8 cellular contexts compared by ENCODE assay signal in the genomic region with DNA sequence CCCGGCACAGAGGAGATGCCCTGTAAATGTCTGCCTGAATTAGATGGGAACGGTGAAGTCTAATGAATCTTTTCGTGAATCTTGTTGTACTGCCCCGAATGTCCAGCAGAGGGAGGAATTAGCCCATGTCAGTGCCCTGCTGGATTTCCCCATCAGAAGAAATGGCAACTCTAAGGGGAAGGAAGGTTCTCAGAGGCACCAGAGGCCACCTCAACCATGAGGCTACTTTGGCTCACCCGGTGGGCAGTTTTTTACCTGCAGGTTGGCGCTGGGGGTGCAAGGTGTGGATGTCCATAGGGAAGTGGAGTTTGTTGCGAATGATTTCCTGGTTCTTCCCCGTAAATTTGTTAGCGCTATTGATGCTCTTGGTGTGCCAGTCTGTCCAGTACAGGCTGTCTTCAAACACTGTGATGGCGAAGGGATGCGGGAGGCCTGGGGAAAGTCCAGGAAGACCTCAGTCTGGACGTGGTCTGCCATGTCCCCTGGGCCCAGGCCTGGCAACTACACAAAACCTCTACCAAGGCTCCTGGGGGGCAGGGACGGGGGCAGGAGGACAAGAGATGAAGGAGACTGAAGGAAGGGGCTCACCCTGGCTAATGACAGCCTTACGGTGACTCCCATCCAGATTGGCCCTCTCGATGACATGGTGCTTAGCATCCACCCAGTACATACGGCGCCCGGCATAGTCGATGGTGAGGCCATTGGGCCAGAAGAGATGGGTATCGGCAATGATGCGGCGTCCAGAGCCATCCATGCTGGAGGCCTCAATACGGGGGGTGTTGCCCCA. TPM values are rescaled to one million over a fixed set of nuclear protein-coding genes. Genes with fewer than 3 reads are reported as not detected.
DNase-seq lines count a peak whose midpoint lies in the region; ATAC-seq, FAIRE-seq and TF ChIP-seq lines count a peak whose summit lies in the region.

No MANE protein-coding gene starts in this region.

- peaks cover 13 to 53% of the 10 kb centered on the region in 2 experiments for H3K36me3 ChIP-seq in HepG2 (replicated peaks in 1 of 2; ENCODE audit: control insufficient read depth in 1 of 2, insufficient read depth in 2 of 2, low read length in 2 of 2)

- no peak overlapping the region for H2AFZ ChIP-seq in HepG2 (ENCODE audit: low read length)

- H3K27me3 Mint-ChIP-seq in Calu3 (ENCODE audit: unreplicated experiment), result peaks cover 14% of the 10 kb centered on the region

- TF ChIP-seq POLR2A in HepG2 (IDR thresholded peaks at IDR 0.05; ENCODE audit: insufficient read depth in 1 of 2, low read depth in 2 of 2, low read length in 2 of 2), result no peak

- in situ Hi-C loops in HepG2 (cut with HindIII; ENCODE audit: extremely low pct_ligation_motif_present, low pct_unique_long_range_greater_than_20kb), result loop anchor here (5.0 kb wide), 1 partner anchor 272 kb away; no protein-coding TSS in a partner anchor

- no peaks in the 10 kb centered on the region for H3K4me1 ChIP-seq in HepG2 (ENCODE audit: insufficient read depth, low read length)

- TF ChIP-seq EP300 in HepG2 (IDR thresholded peaks at IDR 0.05; ENCODE audit: low read depth in 2 of 2, low read length in 2 of 2) (no peak), HepG2 (CRISPR knock-in tag; IDR thresholded peaks at IDR 0.05; ENCODE audit: borderline replicate concordance) (no peak)

- no peak overlapping the region for H3K27ac Mint-ChIP-seq in Calu3 (ENCODE audit: unreplicated experiment)

- 72% methylated on average over 21 of the region's 23 CpGs for WGBS in HepG2 (ENCODE audit: low lambda C conversion rate)

- no peaks in the 10 kb centered on the region for H3K9me3 ChIP-seq in HepG2 (ENCODE audit: low read length)

- TF ChIP-seq RAD21 in HepG2 (CRISPR knock-in tag; IDR thresholded peaks at IDR 0.05), result peak; percentile 81

- CTCF ChIA-PET in Calu3 (lab: Charles Lee), result no interaction called here
- CTCF ChIA-PET in HepG2 (lab: Yijun Ruan, JAX; ENCODE audit: low intra/inter-chr PET ratio, low total read pairs), result interaction anchor here (1.2 to 3.4 kb wide), 5 partner anchors 30 to 466 kb away, joined by 3 to 57 read pairs (median 8); no protein-coding TSS in a partner anchor

- intact Hi-C loops in Calu3 (cut with micrococcal nuclease; ENCODE audit: unreplicated experiment) (loop anchor here (1.0 kb wide), 2 partner anchors 263 to 271 kb away; no protein-coding TSS in a partner anchor), HepG2 (cut with micrococcal nuclease; ENCODE audit: unreplicated experiment) (loop anchor here (1.0 to 2.0 kb wide), 3 partner anchors 27 to 271 kb away; no protein-coding TSS in a partner anchor)

- no peak overlapping the region for H3K9ac ChIP-seq in HepG2 (ENCODE audit: insufficient read depth, low read depth, low read length)

- DNase-seq in Calu3, result peak; percentile 74
- peak; percentile 46 for DNase-seq in NCI-H345 treated with DMSO at 0.1 percent for 48 hours (lab: John Stamatoyannopoulos, UW; ENCODE audit: unreplicated experiment)
- DNase-seq in activated CD4-positive, CD25-positive, alpha-beta regulatory T cell treated with anti-CD3 and anti-CD28 coated beads, Interleukin-2, amount 50 U/mL, for 72 hours, result peak; percentile 70
- DNase-seq in cerebellum (ENCODE audit: low spot score), result peak; percentile 85
- DNase-seq in HepG2 (ENCODE audit: low spot score), result peak; percentile 65
- DNase-seq in stimulated activated CD4-positive, alpha-beta T cell treated with anti-CD3 and anti-CD28 coated beads, TNF-alpha, amount 100 ng/mL, for 1 hour (ENCODE audit: low read depth in 3 of 3, low spot score in 1 of 3), result peak; percentile 40 to 50 (median 44)

- no peaks in the 10 kb centered on the region for H4K20me1 ChIP-seq in HepG2 (ENCODE audit: insufficient read depth, low read length)

- POLR2A ChIA-PET in HepG2 (lab: Yijun Ruan, JAX), result no interaction called here

- H3K4me1 Mint-ChIP-seq in Calu3 (ENCODE audit: low read depth, unreplicated experiment), result no peaks in the 10 kb centered on the region

- TF ChIP-seq CTCF in Calu3 (IDR thresholded peaks at IDR 0.05; ENCODE audit: unreplicated experiment) (peak; percentile 74), HepG2 (CRISPR knock-in tag; IDR thresholded peaks at IDR 0.05) (peak; percentile 86)

- H3K4me3 Mint-ChIP-seq in Calu3 (ENCODE audit: low read depth, unreplicated experiment), result no peak overlapping the region

- H3K27me3 ChIP-seq in HepG2 (ENCODE audit: control insufficient read depth in 1 of 2, insufficient read depth in 2 of 2, low read length in 2 of 2), result no peaks in the 10 kb centered on the region

- ATAC-seq in HG02571 (IDR thresholded peaks at IDR 0.05; ENCODE audit: unreplicated experiment) (peak; percentile 48), HepG2 (peak; percentile 88), GM18519 (IDR thresholded peaks at IDR 0.05; ENCODE audit: low FRiP score, unreplicated experiment) (no peak)

- BruUV-seq in Calu3 (replicated peaks; lab: Mats Ljungman, UMichigan) (no TSS peak), HepG2 (replicated peaks; lab: Mats Ljungman, UMichigan) (no TSS peak)

- no peaks in the 10 kb centered on the region for H3K79me2 ChIP-seq in HepG2 (ENCODE audit: insufficient read depth, low read length)

- H3K9me3 Mint-ChIP-seq in Calu3 (ENCODE audit: low read depth, unreplicated experiment), result no peaks in the 10 kb centered on the region

- H3K4me3 ChIP-seq in HepG2 (replicated peaks in 1 of 3; ENCODE audit: insufficient read depth in 1 of 3, low read depth in 2 of 3, low read length in 3 of 3), result no peak overlapping the region

- peak; percentile 90 for FAIRE-seq in HepG2 (lab: Jason Lieb, UNC)

- no peaks in the 10 kb centered on the region for H3K36me3 Mint-ChIP-seq in Calu3 (ENCODE audit: insufficient read depth, unreplicated experiment)

- no peak overlapping the region for H3K27ac ChIP-seq in HepG2 (ENCODE audit: extremely low read length, insufficient read depth, low read length)

- H3K4me2 ChIP-seq in HepG2 (ENCODE audit: low read depth, low read length), result no peak overlapping the region

RNA-seq across cellular contexts. Expression of a gene that starts 28.5 kb away (rescaled TPM):
- total RNA-seq in Calu3 (2022) (0.80 and 1.3 TPM in 2 replicates), cerebellum (21.2 TPM), HepG2 (2016; rRNA removed; fragmentation: Illumina TruSeq; extraction: Trizol) (6.8 and 13.3 TPM in 2 replicates)
- total RNA-seq in HepG2 (2016; cell fraction: cytosol; rRNA removed; fragmentation: Illumina TruSeq; extraction: Trizol; ENCODE audit: low read depth), result 1.8 TPM in 2 replicates
- total RNA-seq in HepG2 (2016; cell fraction: insoluble cytoplasmic fraction; rRNA removed; fragmentation: Illumina TruSeq; extraction: Trizol), result 4.9 and 11.8 TPM in 2 replicates
- 4.6 and 6.2 TPM in 2 replicates for total RNA-seq in HepG2 (2016; cell fraction: membrane; rRNA removed; fragmentation: Illumina TruSeq; extraction: Trizol)
- total RNA-seq in HepG2 (2016; cell fraction: nucleus; rRNA removed; fragmentation: Illumina TruSeq; extraction: Trizol), result 21.3 and 24.5 TPM in 2 replicates
- 4.7 and 4.8 TPM in 2 replicates for polyA plus RNA-seq in HepG2 (2011; rRNA removed)
- 3.8 and 4.1 TPM in 2 replicates for polyA plus RNA-seq in HepG2 (2011; cell fraction: cytosol; rRNA removed)
- 23.6 and 25.6 TPM in 2 replicates for polyA plus RNA-seq in HepG2 (2011; cell fraction: nucleus; rRNA removed)
- polyA plus RNA-seq in HepG2 (2012), result 8.8 and 9.0 TPM in 2 replicates
- polyA plus RNA-seq in HepG2 (2016; cell fraction: cytosol; fragmentation: Illumina TruSeq; extraction: Trizol; ENCODE audit: low read depth), result 1.1 and 1.4 TPM in 2 replicates
- polyA plus RNA-seq in HepG2 (2016; cell fraction: insoluble cytoplasmic fraction; fragmentation: Illumina TruSeq; extraction: Trizol; ENCODE audit: low read depth), result 5.5 and 6.7 TPM in 2 replicates
- polyA plus RNA-seq in HepG2 (2016; cell fraction: membrane; fragmentation: Illumina TruSeq; extraction: Trizol; ENCODE audit: low read depth), result 2.8 and 3.3 TPM in 2 replicates
- 45.4 and 47.6 TPM in 2 replicates for polyA plus RNA-seq in HepG2 (2016; cell fraction: nucleus; fragmentation: Illumina TruSeq; extraction: Trizol; ENCODE audit: insufficient read depth, low read depth)
- polyA minus RNA-seq in HepG2 (2011; rRNA and poly(A)+ RNA removed; ENCODE audit: low replicate concordance), result 12.7 and 19.5 TPM in 2 replicates
- polyA minus RNA-seq in HepG2 (2011; cell fraction: cytosol; rRNA and poly(A)+ RNA removed), result 4.9 and 7.0 TPM in 2 replicates
- 14.5 and 15.7 TPM in 2 replicates for polyA minus RNA-seq in HepG2 (2011; cell fraction: nucleus; rRNA and poly(A)+ RNA removed)

RNA-seq across cellular contexts. Expression of a gene that starts 43.8 kb away (rescaled TPM):
- total RNA-seq in Calu3 (2022) (124 and 140 TPM in 2 replicates), cerebellum (134 TPM), HepG2 (2016; rRNA removed; fragmentation: Illumina TruSeq; extraction: Trizol) (103 and 220 TPM in 2 replicates)
- 17.7 and 27.7 TPM in 2 replicates for total RNA-seq in HepG2 (2016; cell fraction: cytosol; rRNA removed; fragmentation: Illumina TruSeq; extraction: Trizol; ENCODE audit: low read depth)
- total RNA-seq in HepG2 (2016; cell fraction: insoluble cytoplasmic fraction; rRNA removed; fragmentation: Illumina TruSeq; extraction: Trizol), result 96.4 and 197 TPM in 2 replicates
- total RNA-seq in HepG2 (2016; cell fraction: membrane; rRNA removed; fragmentation: Illumina TruSeq; extraction: Trizol), result 23.9 and 25.7 TPM in 2 replicates
- 105 and 113 TPM in 2 replicates for total RNA-seq in HepG2 (2016; cell fraction: nucleus; rRNA removed; fragmentation: Illumina TruSeq; extraction: Trizol)
- 62.2 and 79.2 TPM in 2 replicates for polyA plus RNA-seq in HepG2 (2011; rRNA removed)
- 29.6 and 40.2 TPM in 2 replicates for polyA plus RNA-seq in HepG2 (2011; cell fraction: cytosol; rRNA removed)
- 22.5 and 23.1 TPM in 2 replicates for polyA plus RNA-seq in HepG2 (2011; cell fraction: nucleus; rRNA removed)
- polyA plus RNA-seq in HepG2 (2012), result 48.6 and 67.9 TPM in 2 replicates
- 4.5 and 4.6 TPM in 2 replicates for polyA plus RNA-seq in HepG2 (2016; cell fraction: cytosol; fragmentation: Illumina TruSeq; extraction: Trizol; ENCODE audit: low read depth)
- 103 and 105 TPM in 2 replicates for polyA plus RNA-seq in HepG2 (2016; cell fraction: insoluble cytoplasmic fraction; fragmentation: Illumina TruSeq; extraction: Trizol; ENCODE audit: low read depth)
- 5.9 and 6.6 TPM in 2 replicates for polyA plus RNA-seq in HepG2 (2016; cell fraction: membrane; fragmentation: Illumina TruSeq; extraction: Trizol; ENCODE audit: low read depth)
- polyA plus RNA-seq in HepG2 (2016; cell fraction: nucleus; fragmentation: Illumina TruSeq; extraction: Trizol; ENCODE audit: insufficient read depth, low read depth), result 57.7 and 71.8 TPM in 2 replicates
- polyA minus RNA-seq in HepG2 (2011; rRNA and poly(A)+ RNA removed; ENCODE audit: low replicate concordance), result 75.1 and 214 TPM in 2 replicates
- 77.4 and 93.6 TPM in 2 replicates for polyA minus RNA-seq in HepG2 (2011; cell fraction: cytosol; rRNA and poly(A)+ RNA removed)
- 70.8 and 97.8 TPM in 2 replicates for polyA minus RNA-seq in HepG2 (2011; cell fraction: nucleus; rRNA and poly(A)+ RNA removed)

RNA-seq across cellular contexts. Expression of a gene that starts 46.7 kb away (rescaled TPM):
- total RNA-seq in Calu3 (2022) (23.2 and 24.3 TPM in 2 replicates), cerebellum (63.5 TPM), HepG2 (2016; rRNA removed; fragmentation: Illumina TruSeq; extraction: Trizol) (14.6 and 15.7 TPM in 2 replicates)
- 5.2 and 5.5 TPM in 2 replicates for total RNA-seq in HepG2 (2016; cell fraction: cytosol; rRNA removed; fragmentation: Illumina TruSeq; extraction: Trizol; ENCODE audit: low read depth)
- total RNA-seq in HepG2 (2016; cell fraction: insoluble cytoplasmic fraction; rRNA removed; fragmentation: Illumina TruSeq; extraction: Trizol), result 11.2 and 14.1 TPM in 2 replicates
- total RNA-seq in HepG2 (2016; cell fraction: membrane; rRNA removed; fragmentation: Illumina TruSeq; extraction: Trizol), result 7.4 and 7.8 TPM in 2 replicates
- total RNA-seq in HepG2 (2016; cell fraction: nucleus; rRNA removed; fragmentation: Illumina TruSeq; extraction: Trizol), result 12.5 and 15.2 TPM in 2 replicates
- 10.7 and 12.3 TPM in 2 replicates for polyA plus RNA-seq in HepG2 (2011; rRNA removed)
- polyA plus RNA-seq in HepG2 (2011; cell fraction: cytosol; rRNA removed), result 12.3 and 15.1 TPM in 2 replicates
- polyA plus RNA-seq in HepG2 (2011; cell fraction: nucleus; rRNA removed), result 16.0 and 16.2 TPM in 2 replicates
- 11.8 TPM in 2 replicates for polyA plus RNA-seq in HepG2 (2012)
- 4.2 and 4.8 TPM in 2 replicates for polyA plus RNA-seq in HepG2 (2016; cell fraction: cytosol; fragmentation: Illumina TruSeq; extraction: Trizol; ENCODE audit: low read depth)
- 16.6 and 20.5 TPM in 2 replicates for polyA plus RNA-seq in HepG2 (2016; cell fraction: insoluble cytoplasmic fraction; fragmentation: Illumina TruSeq; extraction: Trizol; ENCODE audit: low read depth)
- polyA plus RNA-seq in HepG2 (2016; cell fraction: membrane; fragmentation: Illumina TruSeq; extraction: Trizol; ENCODE audit: low read depth), result 8.4 and 9.4 TPM in 2 replicates
- 17.6 and 23.2 TPM in 2 replicates for polyA plus RNA-seq in HepG2 (2016; cell fraction: nucleus; fragmentation: Illumina TruSeq; extraction: Trizol; ENCODE audit: insufficient read depth, low read depth)
- 22.3 and 100 TPM in 2 replicates for polyA minus RNA-seq in HepG2 (2011; rRNA and poly(A)+ RNA removed; ENCODE audit: low replicate concordance)
- 12.5 and 14.1 TPM in 2 replicates for polyA minus RNA-seq in HepG2 (2011; cell fraction: cytosol; rRNA and poly(A)+ RNA removed)
- 19.8 and 29.2 TPM in 2 replicates for polyA minus RNA-seq in HepG2 (2011; cell fraction: nucleus; rRNA and poly(A)+ RNA removed)
